ENCODE assay signal across 8 cellular contexts in genomic region chr16:11743308-11744074, GRCh38. TPM values are rescaled to one million over a fixed set of nuclear protein-coding genes. Genes with fewer than 3 reads are reported as not detected.
DNase-seq lines count a peak whose midpoint lies in the region; ATAC-seq and TF ChIP-seq lines count a peak whose summit lies in the region.

No MANE protein-coding gene starts in this region.

- H3K79me2 ChIP-seq in GM23338 (replicated peaks; ENCODE audit: insufficient read depth) = peaks cover 33% of the 10 kb centered on the region

- H3K27me3 Mint-ChIP-seq in GM23338 (ENCODE audit: insufficient read depth, low read depth, poor library complexity) (peaks cover 16% of the 10 kb centered on the region), memory B cell (no peaks in the 10 kb centered on the region)

- no peaks in the 10 kb centered on the region for H3K4me1 ChIP-seq in BE2C
- H3K4me1 ChIP-seq in GM23338 (ENCODE audit: insufficient read depth) = peaks cover 9% of the 10 kb centered on the region; the same call in 1 of the 2 replicates

- no peak for ATAC-seq in GM23338
- no peak for ATAC-seq in memory B cell (ENCODE audit: low read depth)
- ATAC-seq in HG03039 (IDR thresholded peaks at IDR 0.05; ENCODE audit: unreplicated experiment) = no peak

- H3K4me3 ChIP-seq in BE2C (ENCODE audit: low read depth, low read length) (peak overlapping the region; percentile 61), GM23338 (peak overlapping the region; percentile 87), coronary artery (peak overlapping the region; percentile 97)

- no peaks in the 10 kb centered on the region for H3K9me3 ChIP-seq in BE2C

- peaks cover 11% of the 10 kb centered on the region; the same call in 1 of the 2 replicates for H3F3A ChIP-seq in GM23338 (replicated peaks; ENCODE audit: low read depth)

- peaks cover 22% of the 10 kb centered on the region for H3K4me1 Mint-ChIP-seq in GM23338
- peaks cover 31% of the 10 kb centered on the region for H3K4me1 Mint-ChIP-seq in memory B cell

- H3K27ac Mint-ChIP-seq in GM23338 (peak overlapping the region; percentile 95; the same call in 1 of the 2 replicates), memory B cell (peak overlapping the region; percentile 96)

- H3K9me3 Mint-ChIP-seq in GM23338 (no peaks in the 10 kb centered on the region), memory B cell (no peaks in the 10 kb centered on the region)

- H3K36me3 ChIP-seq in BE2C (peaks cover 3% of the 10 kb centered on the region), GM23338 (ENCODE audit: insufficient read depth) (no peaks in the 10 kb centered on the region)

- peak overlapping the region; percentile 86 for H3K4me3 Mint-ChIP-seq in GM23338
- peak overlapping the region; percentile 89 for H3K4me3 Mint-ChIP-seq in memory B cell

- peak overlapping the region; percentile 98 for H3K4me2 ChIP-seq in GM23338

- TF ChIP-seq CTCF in BE2C (IDR thresholded peaks at IDR 0.05; ENCODE audit: low read depth, low read length) = no peak
- no peak for TF ChIP-seq CTCF in GM23338 (conservative IDR thresholded peaks at IDR 0.05; ENCODE audit: low read depth in 2 of 2)
- no peak for TF ChIP-seq CTCF in coronary artery (IDR thresholded peaks at IDR 0.05)

- H3K36me3 Mint-ChIP-seq in GM23338 (ENCODE audit: low read depth) = no peaks in the 10 kb centered on the region; the same call in 2 of the 3 replicates
- peaks cover 4% of the 10 kb centered on the region for H3K36me3 Mint-ChIP-seq in memory B cell

- no peak for DNase-seq in BE2C
- DNase-seq in GM23338 (ENCODE audit: low spot score) = no peak
- DNase-seq in SK-N-DZ (ENCODE audit: low spot score) = peak; percentile 58
- DNase-seq in coronary artery (ENCODE audit: low spot score) = peak; percentile 82
- peak in 1 of 2 donors; percentile 6 for DNase-seq in memory B cell (ENCODE audit: low spot score in 2 of 2)
- DNase-seq in hepatic stellate cell (ENCODE audit: low spot score) = no peak

- peak overlapping the region; percentile 99 for H2AFZ ChIP-seq in GM23338

- no peaks in the 10 kb centered on the region for H3K9me2 ChIP-seq in GM23338 (ENCODE audit: insufficient read depth)

- H3K27ac ChIP-seq in GM23338 (ENCODE audit: low read depth) = peak overlapping the region; percentile 42
- peak overlapping the region; percentile 96 to 100 for H3K27ac ChIP-seq in coronary artery
- peak overlapping the region; percentile 66 for H3K27ac ChIP-seq in temporal lobe (ENCODE audit: low read depth, low read length)

- no peaks in the 10 kb centered on the region for H3K27me3 ChIP-seq in BE2C
- H3K27me3 ChIP-seq in GM23338 (ENCODE audit: insufficient read depth) = no peaks in the 10 kb centered on the region

- peaks cover 26% of the 10 kb centered on the region for H4K20me1 ChIP-seq in GM23338 (replicated peaks; ENCODE audit: insufficient read depth)

TF ChIP-seq in GM23338, 12 proteins besides CTCF, POLR2A, EP300 and RAD21:
- TF ChIP-seq NANOG (IDR thresholded peaks at IDR 0.05; ENCODE audit: borderline replicate concordance) (no peak), ZNF331 (CRISPR knock-in tag; IDR thresholded peaks at IDR 0.05; ENCODE audit: low read depth) (no peak), ETS1 (IDR thresholded peaks at IDR 0.05) (no peak), STAT1 (IDR thresholded peaks at IDR 0.05; ENCODE audit: unreplicated experiment) (no peak), CREB1 (CRISPR knock-in tag; IDR thresholded peaks at IDR 0.05; ENCODE audit: low read depth) (no peak), JUNB (IDR thresholded peaks at IDR 0.05; ENCODE audit: unreplicated experiment) (no peak), EZH2 (IDR thresholded peaks at IDR 0.05; ENCODE audit: low read depth, unreplicated experiment) (no peak), POLR2AphosphoS5 (IDR thresholded peaks at IDR 0.05; ENCODE audit: low read depth) (no peak), EZH2phosphoT487 (IDR thresholded peaks at IDR 0.05; ENCODE audit: unreplicated experiment) (no peak), ZNF114 (CRISPR knock-in tag; IDR thresholded peaks at IDR 0.05) (no peak), ZNF462 (CRISPR knock-in tag; IDR thresholded peaks at IDR 0.05) (no peak)

RNA-seq across cellular contexts. Expression of gene TXNDC11, which starts 0.8 kb away (rescaled TPM):
- polyA plus RNA-seq in BE2C (2012; ENCODE audit: insufficient read depth, insufficient read length, low read depth) = 20.2 TPM
- total RNA-seq in GM23338 (2014; rRNA removed; shearing (Covaris generic)) = 12.0 and 12.5 TPM in 2 replicates
- polyA plus RNA-seq in GM23338 (2016; fragmentation: Nextera tagmentation; extraction: Ambion mirVana) = 6.3 and 6.8 TPM in 2 replicates
- polyA plus RNA-seq in SK-N-DZ (2014; cell fraction: cytosol; rRNA removed) = 14.1 and 17.7 TPM in 2 replicates
- polyA plus RNA-seq in SK-N-DZ (2014; cell fraction: nucleus; rRNA removed) = 12.7 and 12.9 TPM in 2 replicates
- total RNA-seq in temporal lobe = 10.3 TPM

RNA-seq across cellular contexts. Expression of gene ZC3H7A, which starts 53.6 kb away (rescaled TPM):
- polyA plus RNA-seq in BE2C (2012; ENCODE audit: insufficient read depth, insufficient read length, low read depth) = 40.1 TPM
- 32.7 and 61.3 TPM in 2 replicates for total RNA-seq in GM23338 (2014; rRNA removed; shearing (Covaris generic))
- polyA plus RNA-seq in GM23338 (2016; fragmentation: Nextera tagmentation; extraction: Ambion mirVana) = 42.2 and 49.8 TPM in 2 replicates
- polyA plus RNA-seq in SK-N-DZ (2014; cell fraction: cytosol; rRNA removed) = 46.3 and 47.8 TPM in 2 replicates
- polyA plus RNA-seq in SK-N-DZ (2014; cell fraction: nucleus; rRNA removed) = 112 and 113 TPM in 2 replicates
- 46.7 TPM for total RNA-seq in temporal lobe

Comparison
In these comparisons a context has a peak if more than half of its experiments do, and no peak if none do; other contexts are left out.
1. DNase-seq: peak in SK-N-DZ (single experiment) and coronary artery (single experiment); none in BE2C (single experiment), GM23338 (single experiment) and hepatic stellate cell (single experiment).
2. H3K27ac ChIP-seq: peak in every context shown above with its lines; median percentile 98 in coronary artery; 66 in temporal lobe; 42 in GM23338.
3. Peak in every context shown above with its lines, with median percentiles within 50 percentile points of each other: H3K4me3 ChIP-seq.